ENCODE assay signal across 1 cellular context in the genomic region with DNA sequence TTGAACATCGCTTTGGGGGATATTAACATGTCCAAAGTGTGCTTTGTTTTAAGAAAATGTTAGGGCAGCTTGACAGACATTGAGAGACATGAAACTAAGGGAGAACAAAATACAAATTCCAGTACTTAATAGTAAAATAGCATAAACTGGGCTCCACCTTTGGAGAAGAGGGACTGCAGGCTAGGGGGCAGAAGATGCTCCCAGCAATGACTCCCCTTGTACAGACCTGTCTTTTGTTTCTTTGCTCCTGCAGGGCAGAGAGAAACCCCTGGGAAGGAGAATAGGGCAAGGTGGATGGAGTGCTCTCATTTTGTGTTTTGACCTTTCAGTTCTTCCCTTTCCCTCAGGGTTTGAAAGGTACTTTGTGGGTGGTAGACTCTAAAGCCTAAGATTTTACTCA.
TF ChIP-seq lines count a peak whose summit lies in the region.

No MANE protein-coding gene starts in this region.

TF ChIP-seq in GM23338, 12 proteins besides CTCF, POLR2A, EP300 and RAD21 (continued from another document):
- TF ChIP-seq STAT1 (IDR thresholded peaks at IDR 0.05; ENCODE audit: unreplicated experiment) (no peak), ZNF114 (CRISPR knock-in tag; IDR thresholded peaks at IDR 0.05) (no peak)
